1 cellular context compared by ENCODE assay signal in genomic region chr2:26178746-26179436, GRCh38.
TF ChIP-seq lines count a peak whose summit lies in the region.

No MANE protein-coding gene starts in this region.

TF ChIP-seq in IMR-90, 13 proteins besides CTCF, POLR2A, EP300 and RAD21:
- no peak for TF ChIP-seq BHLHE40 (IDR thresholded peaks at IDR 0.05; ENCODE audit: low read depth, low read length)
- no peak for TF ChIP-seq CEBPB (IDR thresholded peaks at IDR 0.05; ENCODE audit: low read depth, low read length)
- no peak for TF ChIP-seq ELK1 (IDR thresholded peaks at IDR 0.05; ENCODE audit: borderline replicate concordance, low read depth, low read length)
